ENCODE assay signal across 8 cellular contexts in the genomic region with DNA sequence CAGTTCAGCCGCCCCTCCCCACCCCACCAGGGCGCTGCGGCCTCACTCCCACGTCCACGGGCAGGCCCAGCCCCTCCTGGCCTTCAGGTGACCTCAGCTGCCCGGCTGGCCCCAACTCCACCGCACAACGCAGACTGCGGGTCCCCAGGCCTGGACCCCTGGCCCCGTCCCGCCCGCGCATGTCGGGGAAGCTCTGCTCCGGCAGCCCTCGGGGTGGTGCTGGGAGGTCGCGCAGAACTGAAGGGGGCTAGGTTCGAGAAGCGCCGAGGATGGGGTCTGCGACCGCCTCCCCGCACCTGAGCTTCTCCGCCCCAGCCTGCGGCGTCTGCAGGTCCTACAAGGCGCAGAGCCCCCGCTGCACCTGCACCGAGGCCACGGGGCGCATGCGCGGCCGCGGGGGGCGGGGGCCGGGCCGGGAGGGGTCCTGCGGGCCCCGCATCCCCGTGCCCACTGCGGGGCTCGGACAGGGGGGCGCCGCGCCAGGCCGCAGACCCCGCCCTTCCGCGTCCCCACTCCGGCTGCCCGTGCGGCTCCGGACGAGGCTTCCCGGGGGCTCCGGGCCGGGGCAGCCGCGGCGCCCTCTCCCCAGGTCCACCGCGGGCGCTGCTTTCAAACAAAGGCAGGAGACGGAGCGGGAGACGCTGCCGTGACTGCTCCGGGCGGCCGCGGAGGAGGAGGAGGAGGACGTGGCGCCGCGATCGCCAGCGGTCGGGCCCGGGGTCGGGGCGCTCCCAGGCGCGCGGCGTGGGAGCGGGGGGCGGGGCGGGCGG. TPM values are rescaled to one million over a fixed set of nuclear protein-coding genes. Genes with fewer than 3 reads are reported as not detected.
DNase-seq lines count a peak whose midpoint lies in the region; TF ChIP-seq lines count a peak whose summit lies in the region.

No MANE protein-coding gene starts in this region.

- H3K9me3 ChIP-seq in neural cell (ENCODE audit: low read length): no peaks in the 10 kb centered on the region

- H3K36me3 ChIP-seq in neural cell (ENCODE audit: insufficient read depth, low read length): no peaks in the 10 kb centered on the region

- H4K20me1 ChIP-seq in neural cell (ENCODE audit: insufficient read depth): peaks cover 7% of the 10 kb centered on the region

- H3K9me3 Mint-ChIP-seq in CD14-positive monocyte: peaks cover 0 to 7% (median 2%) of the 10 kb centered on the region in 7 donors

- H3K27ac ChIP-seq in neural cell (ENCODE audit: low read length) (peak overlapping the region; percentile 73), RWPE1 (no peak overlapping the region)

- peaks cover 45 to 78% (median 58%) of the 10 kb centered on the region in 3 donors for H3K27me3 Mint-ChIP-seq in CD14-positive monocyte (ENCODE audit: low read depth in 3 of 3)

- H3K36me3 Mint-ChIP-seq in CD14-positive monocyte: no peaks in the 10 kb centered on the region

- H3K79me2 ChIP-seq in neural cell (replicated peaks; ENCODE audit: insufficient read depth, low read length): no peaks in the 10 kb centered on the region

- intact Hi-C loops in CD14-positive monocyte (cut with micrococcal nuclease): no loop called here

- H3K4me2 ChIP-seq in neural cell (ENCODE audit: low read length): peak overlapping the region; percentile 48

- H3F3A ChIP-seq in neural cell (ENCODE audit: insufficient read depth, low read length, poor library complexity, severe bottlenecking): no peaks in the 10 kb centered on the region

- peak overlapping the region; percentile 85 for H3K9ac ChIP-seq in neural cell (ENCODE audit: low read length)

- in situ Hi-C loops in KBM-7 (cut with MboI; ENCODE audit: low pct_unique_long_range_greater_than_20kb, low sequenced_read_pairs): no loop called here

- H3K4me3 ChIP-seq in neural cell (ENCODE audit: low read length): peak overlapping the region; percentile 89

- TF ChIP-seq RAD21 in neural cell (conservative IDR thresholded peaks at IDR 0.05): peak; percentile 49

- no peak overlapping the region for H3K27ac Mint-ChIP-seq in CD14-positive monocyte

- TF ChIP-seq CTCF in CD14-positive monocyte (IDR thresholded peaks at IDR 0.05) (no peak), neural cell (IDR thresholded peaks at IDR 0.05; ENCODE audit: poor library complexity, severe bottlenecking) (peak; percentile 41), RWPE1 (conservative IDR thresholded peaks at IDR 0.05; ENCODE audit: low read depth) (no peak)

- no peaks in the 10 kb centered on the region for H3K9me2 ChIP-seq in neural cell (ENCODE audit: insufficient read depth, low read length)

- no peaks in the 10 kb centered on the region for H3K27me3 ChIP-seq in neural cell (ENCODE audit: insufficient read depth, low read depth, low read length)

- H2AFZ ChIP-seq in neural cell (ENCODE audit: low read depth, low read length): peak overlapping the region; percentile 65

- H3K4me1 Mint-ChIP-seq in CD14-positive monocyte: peaks cover 2% of the 10 kb centered on the region

- peak; percentile 31 for TF ChIP-seq EP300 in neural cell (conservative IDR thresholded peaks at IDR 0.05; ENCODE audit: poor library complexity, severe bottlenecking)

- CTCF ChIA-PET in RWPE1 (lab: Yijun Ruan, JAX): interaction anchor here (0.6 kb wide), 1 partner anchor 29 kb away, joined by 3 read pairs; no protein-coding TSS in a partner anchor

- POLR2A ChIA-PET in RWPE1 (lab: Yijun Ruan, JAX; ENCODE audit: low non-redundant PET): no interaction called here

- peak overlapping the region; percentile 16 to 46 for H3K4me3 Mint-ChIP-seq in CD14-positive monocyte

- DNase-seq in CD14-positive monocyte (ENCODE audit: low spot score) (no peak), KBM-7 (peak; percentile 16), cerebellum (ENCODE audit: low spot score) (peak; percentile 88), RWPE1 (ENCODE audit: low spot score) (no peak), AML-193 (lab: John Stamatoyannopoulos, UW) (no peak), ecto neural progenitor cell (ENCODE audit: low spot score) (no peak), NOMO-1 treated with dmso at 0.1 percent for 144 hours (lab: John Stamatoyannopoulos, UW; ENCODE audit: unreplicated experiment) (no peak)

TF ChIP-seq in neural cell, 6 proteins besides CTCF, POLR2A, EP300 and RAD21:
- peak; percentile 67 for TF ChIP-seq POLR2AphosphoS5 (IDR thresholded peaks at IDR 0.05)
- TF ChIP-seq TAF1 (IDR thresholded peaks at IDR 0.05; ENCODE audit: low read depth): peak; percentile 45
- TF ChIP-seq EZH2 (IDR thresholded peaks at IDR 0.05; ENCODE audit: borderline replicate concordance, insufficient read depth, low read length, poor library complexity, severe bottlenecking): no peak
- TF ChIP-seq, protein P1, sequence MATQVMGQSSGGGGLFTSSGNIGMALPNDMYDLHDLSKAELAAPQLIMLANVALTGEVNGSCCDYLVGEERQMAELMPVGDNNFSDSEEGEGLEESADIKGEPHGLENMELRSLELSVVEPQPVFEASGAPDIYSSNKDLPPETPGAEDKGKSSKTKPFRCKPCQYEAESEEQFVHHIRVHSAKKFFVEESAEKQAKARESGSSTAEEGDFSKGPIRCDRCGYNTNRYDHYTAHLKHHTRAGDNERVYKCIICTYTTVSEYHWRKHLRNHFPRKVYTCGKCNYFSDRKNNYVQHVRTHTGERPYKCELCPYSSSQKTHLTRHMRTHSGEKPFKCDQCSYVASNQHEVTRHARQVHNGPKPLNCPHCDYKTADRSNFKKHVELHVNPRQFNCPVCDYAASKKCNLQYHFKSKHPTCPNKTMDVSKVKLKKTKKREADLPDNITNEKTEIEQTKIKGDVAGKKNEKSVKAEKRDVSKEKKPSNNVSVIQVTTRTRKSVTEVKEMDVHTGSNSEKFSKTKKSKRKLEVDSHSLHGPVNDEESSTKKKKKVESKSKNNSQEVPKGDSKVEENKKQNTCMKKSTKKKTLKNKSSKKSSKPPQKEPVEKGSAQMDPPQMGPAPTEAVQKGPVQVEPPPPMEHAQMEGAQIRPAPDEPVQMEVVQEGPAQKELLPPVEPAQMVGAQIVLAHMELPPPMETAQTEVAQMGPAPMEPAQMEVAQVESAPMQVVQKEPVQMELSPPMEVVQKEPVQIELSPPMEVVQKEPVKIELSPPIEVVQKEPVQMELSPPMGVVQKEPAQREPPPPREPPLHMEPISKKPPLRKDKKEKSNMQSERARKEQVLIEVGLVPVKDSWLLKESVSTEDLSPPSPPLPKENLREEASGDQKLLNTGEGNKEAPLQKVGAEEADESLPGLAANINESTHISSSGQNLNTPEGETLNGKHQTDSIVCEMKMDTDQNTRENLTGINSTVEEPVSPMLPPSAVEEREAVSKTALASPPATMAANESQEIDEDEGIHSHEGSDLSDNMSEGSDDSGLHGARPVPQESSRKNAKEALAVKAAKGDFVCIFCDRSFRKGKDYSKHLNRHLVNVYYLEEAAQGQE (IDR thresholded peaks at IDR 0.05; ENCODE audit: borderline replicate concordance): peak; percentile 44
- TF ChIP-seq MXI1 (conservative IDR thresholded peaks at IDR 0.05; ENCODE audit: poor library complexity, severe bottlenecking): peak; percentile 59
- peak; percentile 30 for TF ChIP-seq SMC3 (conservative IDR thresholded peaks at IDR 0.05; ENCODE audit: poor library complexity)

RNA-seq across cellular contexts. Expression of gene NAT8L, which starts 0.7 kb away (rescaled TPM):
- not detected for polyA plus RNA-seq in CD14-positive monocyte
- 9.2 TPM for total RNA-seq in cerebellum
- polyA plus RNA-seq in neural cell: 12.6 and 15.4 TPM in 2 replicates
- 19.0 and 20.5 TPM in 2 replicates for polyA minus RNA-seq in neural cell

RNA-seq across cellular contexts. Expression of gene NELFA, which starts 49.7 kb away (rescaled TPM):
- polyA plus RNA-seq in CD14-positive monocyte (10 to 100 TPM; 10.0 to 10.5 TPM), neural cell (40.5 and 56.7 TPM in 2 replicates)
- total RNA-seq in cerebellum: 24.0 TPM
- 48.6 and 57.2 TPM in 2 replicates for polyA minus RNA-seq in neural cell

Comparison
In these comparisons a context has a peak if more than half of its experiments do, and no peak if none do; other contexts are left out.
1. DNase-seq: peak in KBM-7 (single experiment) and cerebellum (single experiment); none in CD14-positive monocyte (single experiment), RWPE1 (single experiment), AML-193 (0 of 2), ecto neural progenitor cell (single experiment) and NOMO-1 treated with dmso at 0.1 percent for 144 hours (single experiment).
2. RNA of gene NAT8L, which starts 0.7 kb away (polyA plus RNA-seq): 12.6 to 15.4 TPM in neural cell; not detected in CD14-positive monocyte; every median in the first group is over 10 times any median in the second.